Comparison of ENCODE assay signal across 8 cellular contexts in the genomic region with DNA sequence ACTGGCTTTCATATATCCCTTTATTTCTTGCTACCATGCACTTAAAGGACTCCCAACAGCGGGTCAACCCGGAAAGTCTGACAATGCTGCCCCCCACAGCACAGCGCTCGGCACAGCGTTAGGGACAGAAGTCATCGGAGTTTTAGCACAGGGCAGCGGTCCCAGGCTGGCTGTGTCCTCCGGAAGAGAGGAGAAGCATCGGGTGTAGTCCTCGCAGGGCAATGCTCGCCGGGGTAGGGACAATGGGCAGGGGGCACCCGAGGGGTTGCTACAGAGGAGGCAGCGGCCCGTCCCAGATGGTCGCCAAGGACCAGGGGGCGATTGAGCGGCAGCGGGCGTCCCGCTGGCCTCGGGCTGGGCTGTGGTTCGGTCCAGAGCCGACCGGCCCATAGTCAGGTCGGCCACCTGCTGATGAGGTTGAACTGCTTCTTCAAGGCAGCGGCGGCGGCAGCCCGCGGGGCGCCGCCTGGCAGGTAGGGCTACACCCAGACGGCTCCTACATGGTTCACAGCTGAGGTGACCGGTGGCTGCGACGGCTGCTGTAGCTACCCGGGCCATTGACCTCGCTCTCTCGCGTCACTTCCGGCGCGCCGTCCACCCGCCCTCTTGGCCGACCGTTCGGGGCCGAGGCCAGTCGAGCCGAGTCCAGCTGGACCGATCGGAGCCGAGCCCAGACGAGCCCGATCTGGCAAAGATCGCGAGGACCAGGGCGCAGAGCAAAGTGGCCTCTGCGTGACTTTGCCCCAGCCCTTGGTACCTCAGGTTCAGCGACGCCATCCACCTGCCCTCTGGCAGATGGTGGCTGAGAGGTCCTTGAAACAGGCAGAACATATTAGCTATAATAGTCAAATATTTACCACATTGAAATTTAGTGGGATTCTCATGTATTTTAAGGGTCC. TPM values are rescaled to one million over a fixed set of nuclear protein-coding genes. Genes with fewer than 3 reads are reported as not detected.
DNase-seq lines count a peak whose midpoint lies in the region; ATAC-seq lines count a peak whose summit lies in the region.

No MANE protein-coding gene starts in this region.

- H3K4me1 Mint-ChIP-seq in T-helper 2 cell treated with Interferon-gamma antibody and Interleukin-4, amounts not matched to agents 5 μg/mL and 100 μg/mL, for 36 hours (ENCODE audit: low read depth), result peaks cover 31% of the 10 kb centered on the region

- WGBS in urinary bladder, result under 1% methylated on average over 63 of the region's 63 CpGs

- peak overlapping the region; percentile 96 for H3K4me3 Mint-ChIP-seq in T-helper 2 cell treated with Interferon-gamma antibody and Interleukin-4, amounts not matched to agents 5 μg/mL and 100 μg/mL, for 36 hours

- peak; percentile 75 for DNase-seq in GM04504 (ENCODE audit: low read depth)
- peak; percentile 90 for DNase-seq in NCI-H146 treated with DMSO at 0.1 percent for 48 hours (lab: John Stamatoyannopoulos, UW; ENCODE audit: unreplicated experiment)
- DNase-seq in T-helper 2 cell treated with Interferon-gamma antibody and Interleukin-4, amounts not matched to agents 5 μg/mL and 100 μg/mL, for 36 hours (ENCODE audit: low spot score), result peak; percentile 89
- DNase-seq in astrocyte of the hippocampus (ENCODE audit: low read depth, low spot score), result peak; percentile 96
- DNase-seq in hepatic stellate cell (ENCODE audit: low spot score), result peak; percentile 91
- DNase-seq in putamen (ENCODE audit: low spot score), result peak; percentile 92

- no peaks in the 10 kb centered on the region for H3K36me3 ChIP-seq in urinary bladder (ENCODE audit: insufficient read depth)

- H3K4me3 ChIP-seq in urinary bladder (ENCODE audit: low read depth, low read length), result peak overlapping the region; percentile 67

- H3K4me1 ChIP-seq in urinary bladder (ENCODE audit: insufficient read depth), result no peaks in the 10 kb centered on the region

- H3K9me3 Mint-ChIP-seq in T-helper 2 cell treated with Interferon-gamma antibody and Interleukin-4, amounts not matched to agents 5 μg/mL and 100 μg/mL, for 36 hours, result no peaks in the 10 kb centered on the region

- H3K27me3 Mint-ChIP-seq in T-helper 2 cell treated with Interferon-gamma antibody and Interleukin-4, amounts not matched to agents 5 μg/mL and 100 μg/mL, for 36 hours (ENCODE audit: low read depth), result no peaks in the 10 kb centered on the region

- peaks cover 2% of the 10 kb centered on the region for H3K36me3 Mint-ChIP-seq in T-helper 2 cell treated with Interferon-gamma antibody and Interleukin-4, amounts not matched to agents 5 μg/mL and 100 μg/mL, for 36 hours (ENCODE audit: low read depth)

- peak overlapping the region; percentile 93 for H3K27ac Mint-ChIP-seq in T-helper 2 cell treated with Interferon-gamma antibody and Interleukin-4, amounts not matched to agents 5 μg/mL and 100 μg/mL, for 36 hours

- peak overlapping the region; percentile 53 for H3K27ac ChIP-seq in urinary bladder (ENCODE audit: low read depth)

- ATAC-seq in HG02588 (IDR thresholded peaks at IDR 0.05; ENCODE audit: unreplicated experiment), result peak; percentile 49

RNA-seq across cellular contexts. Expression of gene LCMT1, which starts 4.7 kb away (rescaled TPM):
- 19.0 TPM for total RNA-seq in urinary bladder
- 24.3 TPM for polyA plus RNA-seq in urinary bladder

Comparison
In these comparisons a context has a peak if more than half of its experiments do, and no peak if none do; other contexts are left out.
1. Peak in every context shown above with its lines: DNase-seq, ATAC-seq, H3K4me3 ChIP-seq and H3K27ac ChIP-seq.